14 cellular contexts compared by ENCODE assay signal in the genomic region with DNA sequence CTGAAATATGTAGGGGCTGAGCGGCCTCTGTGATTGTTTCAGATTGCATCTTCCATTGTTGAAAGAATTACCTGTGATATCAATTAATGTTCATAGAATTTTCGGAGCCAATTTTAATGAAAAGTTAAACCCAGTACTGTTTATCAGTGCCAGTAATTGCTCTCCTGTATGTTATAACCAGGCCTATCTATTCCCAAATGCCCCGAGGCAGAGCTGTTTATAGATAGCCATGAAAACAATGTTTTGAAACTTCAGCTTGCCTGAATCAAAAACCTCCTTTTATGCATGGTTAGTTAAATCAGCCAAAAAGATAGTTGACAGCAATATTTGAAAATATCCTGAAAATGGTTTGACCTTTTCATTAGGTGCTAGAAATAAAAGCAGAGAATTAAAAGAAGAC. TPM values are rescaled to one million over a fixed set of nuclear protein-coding genes. Genes with fewer than 3 reads are reported as not detected.
DNase-seq lines count a peak whose midpoint lies in the region; ATAC-seq and TF ChIP-seq lines count a peak whose summit lies in the region.
"Had no signal": no experiment of that assay in that cellular context is flagged by ENCODE, and none has a peak within 500 bp of the region (broad histone marks: within the 10 kb centered on the region; RNA-seq: fewer than 3 reads in every experiment).

No MANE protein-coding gene starts in this region.

- no peaks in the 10 kb centered on the region for H3K27me3 Mint-ChIP-seq in neural crest cell (ENCODE audit: low read depth)
- H3K27me3 Mint-ChIP-seq: CD8-positive, alpha-beta memory T cell had no signal

- H3K9ac ChIP-seq in HUES6 (ENCODE audit: low read length) (no peak overlapping the region), SK-N-MC (ENCODE audit: insufficient read length) (no peak overlapping the region)

- peak overlapping the region; percentile 65 for H3K27ac Mint-ChIP-seq in neural crest cell (ENCODE audit: unreplicated experiment)
- H3K27ac Mint-ChIP-seq: CD8-positive, alpha-beta memory T cell had no signal

- no peak overlapping the region for H3K4me3 ChIP-seq in HUES6 (ENCODE audit: low read depth, low read length)
- H3K4me3 ChIP-seq in SK-N-MC = no peak overlapping the region

- ATAC-seq in GM21390 (IDR thresholded peaks at IDR 0.05; ENCODE audit: unreplicated experiment) (no peak), GM18520 (IDR thresholded peaks at IDR 0.05; ENCODE audit: unreplicated experiment) (no peak)

- H3K9me3 Mint-ChIP-seq in neural crest cell = no peaks in the 10 kb centered on the region
- H3K9me3 Mint-ChIP-seq: CD8-positive, alpha-beta memory T cell; H9 had no signal

- no peak for TF ChIP-seq CTCF in neural crest cell (conservative IDR thresholded peaks at IDR 0.05)

- H3K36me3 Mint-ChIP-seq in neural crest cell (ENCODE audit: low read depth) = no peaks in the 10 kb centered on the region
- H3K36me3 Mint-ChIP-seq: CD8-positive, alpha-beta memory T cell had no signal

- H3K27me3 ChIP-seq in HUES6 (ENCODE audit: control insufficient read depth, insufficient read depth, low read length) = no peaks in the 10 kb centered on the region

- peaks cover 12% of the 10 kb centered on the region for H3K4me1 ChIP-seq in HUES6 (ENCODE audit: control insufficient read depth, insufficient read depth, low read length)

- peaks cover 15% of the 10 kb centered on the region for H3K4me1 Mint-ChIP-seq in neural crest cell
- H3K4me1 Mint-ChIP-seq: CD8-positive, alpha-beta memory T cell had no signal

- H3K9me3 ChIP-seq in HUES6 (ENCODE audit: control insufficient read depth, insufficient read depth, low read depth, low read length) (no peaks in the 10 kb centered on the region), SK-N-MC (ENCODE audit: low read depth, low read length) (no peaks in the 10 kb centered on the region)

- H3K27ac ChIP-seq in HUES6 (ENCODE audit: low read depth, low read length) (peak overlapping the region; percentile 13; the same call in 1 of the 2 replicates), SK-N-MC (peak overlapping the region; percentile 27; the same call in 1 of the 2 replicates)

- DNase-seq in COLO829 (ENCODE audit: low spot score) = peak; percentile 73
- no peak for DNase-seq in SK-N-MC (ENCODE audit: low read depth, low spot score)
- DNase-seq in neural crest cell (ENCODE audit: low read depth, low spot score) = no peak
- DNase-seq in mucosa of gallbladder (ENCODE audit: low spot score) = no peak
- DNase-seq: CD8-positive, alpha-beta memory T cell; DMS 273 treated with DMSO at 0.1 percent for 48 hours; EL; H9; IMR-90; NCI-H1694; NCI-H2107 had no signal

- H3K36me3 ChIP-seq in HUES6 (ENCODE audit: control insufficient read depth, insufficient read depth, low read length) (no peaks in the 10 kb centered on the region), SK-N-MC (ENCODE audit: insufficient read depth, low read length) (no peaks in the 10 kb centered on the region)

- no peak overlapping the region for H3K4me3 Mint-ChIP-seq in neural crest cell
- H3K4me3 Mint-ChIP-seq: CD8-positive, alpha-beta memory T cell; H9 had no signal

RNA-seq across cellular contexts. Expression of gene HDAC9, which starts 50.1 kb away (rescaled TPM):
- total RNA-seq in neural crest cell = 28.3 and 32.3 TPM in 2 replicates
- 13.5 TPM for total RNA-seq in mucosa of gallbladder
